In genomic region chr10:129532838-129533237, GRCh38 we compare ENCODE assay signal across 20 cellular contexts.
A peak's percentile ranks its signal among the peaks of the same experiment; 100 is the strongest.
DNase-seq lines count a peak whose midpoint lies in the region; ATAC-seq, FAIRE-seq and TF ChIP-seq lines count a peak whose summit lies in the region.
"Had no signal": no experiment of that assay in that cellular context is flagged by ENCODE, and none has a peak within 500 bp of the region (broad histone marks: within the 10 kb centered on the region; RNA-seq: fewer than 3 reads in every experiment).

No MANE protein-coding gene starts in this region.

- H4K20me1 ChIP-seq in H1 (replicated peaks in 1 of 2; ENCODE audit: control insufficient read depth in 1 of 2, insufficient read depth in 2 of 2, low read length in 2 of 2) (no peaks in the 10 kb centered on the region), MM.1S (ENCODE audit: insufficient read depth, low read length) (no peaks in the 10 kb centered on the region)

- no peak overlapping the region for H3K4ac ChIP-seq in H1 (replicated peaks; ENCODE audit: insufficient read length, low read depth, low read length)

- peaks cover 0 to 25% (median 19%) of the 10 kb centered on the region in 9 donors for H3K4me1 ChIP-seq in heart right ventricle
- peaks cover 0 to 13% (median 7%) of the 10 kb centered on the region in 4 experiments; a peak in 6 of 7 replicates for H3K4me1 ChIP-seq in H1 (replicated peaks in 1 of 4; ENCODE audit: control insufficient read depth in 3 of 4, insufficient read depth in 4 of 4, low read length in 3 of 4)
- H3K4me1 ChIP-seq in MM.1S (ENCODE audit: low read length): no peaks in the 10 kb centered on the region
- H3K4me1 ChIP-seq: A549, transverse colon had no signal

- H3K56ac ChIP-seq in H1 (replicated peaks; ENCODE audit: insufficient read length, low read depth, low read length): no peak overlapping the region

- no peak overlapping the region for H4K5ac ChIP-seq in H1 (ENCODE audit: insufficient read length, low read depth, low read length)

- peak overlapping the region; percentile 77; the same call in 1 of the 2 replicates for H2BK15ac ChIP-seq in H1 (ENCODE audit: low read length)

- no peaks in the 10 kb centered on the region; the same call in 1 of the 2 replicates for H3K79me1 ChIP-seq in H1 (ENCODE audit: low read depth, low read length)

- 78 to 80% methylated on average over 12 of the region's 12 CpGs for WGBS in heart right ventricle, 2 donors
- 95% methylated on average over 12 of the region's 12 CpGs; no CpG with 5 or more reads in 1 of the 2 experiments for WGBS in H1 (ENCODE audit: extremely low coverage in 1 of 2, insufficient coverage in 1 of 2, insufficient read length in 1 of 2, insufficient replicate concordance in 2 of 2, low coverage in 1 of 2, low lambda C conversion rate in 2 of 2, missing lambda C conversion rate in 1 of 2), 2 experiments

- no peak for TF ChIP-seq POLR2A in H1 (IDR thresholded peaks at IDR 0.05; ENCODE audit: control extremely low read depth in 1 of 2, low read depth in 2 of 2, low read length in 2 of 2)

- H3K27me3 Mint-ChIP-seq in naive B cell: no peaks in the 10 kb centered on the region
- H3K27me3 Mint-ChIP-seq in activated T-cell treated with anti-CD3 and anti-CD28 coated beads, Interleukin-2, amount 50 U/mL, for 4 hours (ENCODE audit: low read depth): no peaks in the 10 kb centered on the region
- H3K27me3 Mint-ChIP-seq: activated naive CD8-positive, alpha-beta T cell treated with anti-CD3 and anti-CD28 coated beads, Interleukin-2, amount 10 ng/mL, durations not matched to agents 7 days and 5 days had no signal

- H3K4me1 Mint-ChIP-seq in naive B cell: peaks cover 30 to 60% (median 36%) of the 10 kb centered on the region in 3 donors
- H3K4me1 Mint-ChIP-seq in activated T-cell treated with anti-CD3 and anti-CD28 coated beads, Interleukin-2, amount 50 U/mL, for 4 hours (ENCODE audit: low read depth): peaks cover 10% of the 10 kb centered on the region

- H3K14ac ChIP-seq in H1 (ENCODE audit: insufficient read length): no peak overlapping the region

- POLR2A ChIA-PET in H1 (lab: Charles Lee; ENCODE audit: partially characterized antibody): no interaction called here

- H2BK5ac ChIP-seq in H1 (ENCODE audit: low read depth, low read length): peak overlapping the region; percentile 41

- H3K9me2 ChIP-seq in MM.1S (replicated peaks; ENCODE audit: insufficient read depth, low read length): no peaks in the 10 kb centered on the region

- peak overlapping the region; percentile 11 for H2AK5ac ChIP-seq in H1 (ENCODE audit: low read depth, low read length)

- no peak for FAIRE-seq in H1 (lab: Jason Lieb, UNC)
- FAIRE-seq: A549 had no signal

- peak overlapping the region in 3 of 6 donors; percentile 26 to 88 (median 82) for H3K27ac Mint-ChIP-seq in naive B cell
- H3K27ac Mint-ChIP-seq: activated naive CD8-positive, alpha-beta T cell treated with anti-CD3 and anti-CD28 coated beads, Interleukin-2, amount 10 ng/mL, durations not matched to agents 7 days and 5 days; CD14-positive monocyte had no signal

- no peaks in the 10 kb centered on the region for H3K23me2 ChIP-seq in H1 (ENCODE audit: low read depth, low read length)

- H3K4me2 ChIP-seq in H1 (ENCODE audit: insufficient read depth in 1 of 2, low read depth in 2 of 2, low read length in 2 of 2): no peak overlapping the region
- H3K4me2 ChIP-seq in MM.1S (ENCODE audit: low read depth, low read length): no peak overlapping the region
- H3K4me2 ChIP-seq: A549 had no signal

- no peak for TF ChIP-seq RAD21 in H1 (IDR thresholded peaks at IDR 0.05 in 1 of 2, conservative IDR thresholded peaks at IDR 0.05 in 1 of 2; ENCODE audit: low read depth in 2 of 2, low read length in 2 of 2)

- peak overlapping the region; percentile 55 for H2BK120ac ChIP-seq in H1 (replicated peaks; ENCODE audit: low read depth, low read length)

- H3K23ac ChIP-seq in H1 (ENCODE audit: insufficient read length): no peak overlapping the region

- H3K27me3 ChIP-seq in heart right ventricle (no peaks in the 10 kb centered on the region), H1 (replicated peaks in 1 of 4; ENCODE audit: control insufficient read depth in 3 of 4, extremely low read depth in 1 of 4, insufficient read depth in 3 of 4, low read length in 3 of 4) (no peaks in the 10 kb centered on the region), MM.1S (replicated peaks; ENCODE audit: insufficient read depth, low read length) (no peaks in the 10 kb centered on the region)
- H3K27me3 ChIP-seq: breast epithelium, dorsolateral prefrontal cortex, transverse colon had no signal

- no peak overlapping the region for H3K9ac ChIP-seq in H1 (replicated peaks in 1 of 4; ENCODE audit: extremely low read depth in 1 of 4, low read depth in 3 of 4, low read length in 3 of 4)
- no peak overlapping the region for H3K9ac ChIP-seq in MM.1S (ENCODE audit: low read length)

- H3K27ac ChIP-seq in heart right ventricle: peak overlapping the region in 1 of 10 donors; percentile 9
- no peak overlapping the region for H3K27ac ChIP-seq in H1 (ENCODE audit: low read depth, low read length)
- no peak overlapping the region for H3K27ac ChIP-seq in MM.1S (ENCODE audit: low read length)
- H3K27ac ChIP-seq: A549, dorsolateral prefrontal cortex, transverse colon had no signal

- DNase-seq in heart right ventricle (no peak), Right ventricle myocardium superior (no peak), H1 (ENCODE audit: low read depth in 1 of 2, low spot score in 2 of 2) (no peak), naive B cell (peak; percentile 13), MM.1S (no peak), retina (no peak), HUDEP-2 (lab: John Stamatoyannopoulos, UW; ENCODE audit: unreplicated experiment in 76 of 76) (no peak)
- no peak for DNase-seq in activated T-cell treated with anti-CD3 and anti-CD28 coated beads, Interleukin-2, amount 50 U/mL, for 4 hours
- DNase-seq: activated CD4-positive, CD25-positive, alpha-beta regulatory T cell; activated naive CD8-positive, alpha-beta T cell treated with anti-CD3 and anti-CD28 coated beads, Interleukin-2, amount 10 ng/mL, durations not matched to agents 7 days and 5 days; erythroblast; NCI-H187 treated with DMSO at 0.1 percent for 48 hours; NCI-H510A; stimulated activated naive CD4-positive, alpha-beta T cell; T-helper 2 cell; transverse colon had no signal

- peaks cover 0 to 9% (median 3%) of the 10 kb centered on the region in 7 donors for H3K9me3 Mint-ChIP-seq in naive B cell
- H3K9me3 Mint-ChIP-seq in activated T-cell treated with anti-CD3 and anti-CD28 coated beads, Interleukin-2, amount 50 U/mL, for 4 hours: no peaks in the 10 kb centered on the region

- peak overlapping the region; percentile 94 for H2BK12ac ChIP-seq in H1 (ENCODE audit: low read depth, low read length)

- H3K36me3 ChIP-seq in heart right ventricle (peaks cover 0 to 18% (median 0%) of the 10 kb centered on the region in 9 donors), H1 (ENCODE audit: control insufficient read depth in 2 of 4, insufficient read depth in 4 of 4, low read length in 3 of 4) (no peaks in the 10 kb centered on the region), MM.1S (replicated peaks; ENCODE audit: insufficient read depth, low read length) (no peaks in the 10 kb centered on the region)
- H3K36me3 ChIP-seq: breast epithelium, transverse colon had no signal

- peak overlapping the region in 6 of 8 donors; percentile 26 to 81 (median 52) for H3K4me3 Mint-ChIP-seq in naive B cell
- H3K4me3 Mint-ChIP-seq in activated T-cell treated with anti-CD3 and anti-CD28 coated beads, Interleukin-2, amount 50 U/mL, for 4 hours: no peak overlapping the region
- H3K4me3 Mint-ChIP-seq: activated naive CD8-positive, alpha-beta T cell treated with anti-CD3 and anti-CD28 coated beads, Interleukin-2, amount 10 ng/mL, durations not matched to agents 7 days and 5 days; CD14-positive monocyte had no signal

- CTCF ChIA-PET in H1 (lab: Charles Lee; ENCODE audit: partially characterized antibody): interaction anchor here (1.1 to 1.3 kb wide), 2 partner anchors 11 to 126 kb away, joined by 4 read pairs; no protein-coding TSS in a partner anchor

- H4K8ac ChIP-seq in H1 (ENCODE audit: extremely low read depth, insufficient read depth, low read length): no peak overlapping the region

- intact Hi-C loops in heart right ventricle (cut with DNase I): no loop called here
- intact Hi-C loops in Right ventricle myocardium superior (cut with DNase I): no loop called here

- no peak for TF ChIP-seq EP300 in H1 (IDR thresholded peaks at IDR 0.05; ENCODE audit: borderline replicate concordance in 1 of 2, low read depth in 2 of 2, low read length in 2 of 2)

- peaks cover 23 to 48% of the 10 kb centered on the region in 2 donors for H3K36me3 Mint-ChIP-seq in naive B cell
- peaks cover 37% of the 10 kb centered on the region for H3K36me3 Mint-ChIP-seq in activated T-cell treated with anti-CD3 and anti-CD28 coated beads, Interleukin-2, amount 50 U/mL, for 4 hours (ENCODE audit: insufficient read depth)

- no peaks in the 10 kb centered on the region for H3K79me2 ChIP-seq in H1 (ENCODE audit: control insufficient read depth in 1 of 2, insufficient read depth in 2 of 2, low read length in 2 of 2)
- no peaks in the 10 kb centered on the region for H3K79me2 ChIP-seq in MM.1S (ENCODE audit: low read length)

- H3K18ac ChIP-seq in H1 (ENCODE audit: extremely low read depth, low read length): no peak overlapping the region

- no peak for TF ChIP-seq CTCF in heart right ventricle (IDR thresholded peaks at IDR 0.05)
- no peak for TF ChIP-seq CTCF in H1 (IDR thresholded peaks at IDR 0.05; ENCODE audit: control extremely low read depth in 1 of 3, insufficient read depth in 1 of 3, low read depth in 1 of 3, low read length in 3 of 3)
- TF ChIP-seq CTCF in MM.1S (IDR thresholded peaks at IDR 0.05; ENCODE audit: low read length): no peak

- H2AFZ ChIP-seq in H1 (ENCODE audit: low read length) (no peak overlapping the region), MM.1S (ENCODE audit: low read length) (no peak overlapping the region)

- H4K91ac ChIP-seq in H1 (replicated peaks; ENCODE audit: insufficient read length, low read length): peak overlapping the region; percentile 41

- H3K9me3 ChIP-seq in heart right ventricle (peaks cover 0 to 4% (median 0%) of the 10 kb centered on the region in 11 donors), H1 (ENCODE audit: insufficient read depth in 2 of 2, low read depth in 1 of 2, low read length in 1 of 2) (no peaks in the 10 kb centered on the region), MM.1S (replicated peaks; ENCODE audit: insufficient read depth, low read length) (no peaks in the 10 kb centered on the region)
- H3K9me3 ChIP-seq: A549, breast epithelium, transverse colon had no signal

- no peaks in the 10 kb centered on the region for H3F3A ChIP-seq in MM.1S (ENCODE audit: insufficient read depth, low read length)

- 0 out of 2 replicates have a peak overlapping the region, but pooled peaks have one; percentile 48 for H2BK20ac ChIP-seq in H1 (ENCODE audit: low read length)

- H3K4me3 ChIP-seq in heart right ventricle: no peak overlapping the region
- no peak overlapping the region for H3K4me3 ChIP-seq in H1 (ENCODE audit: extremely low read depth in 1 of 4, insufficient read depth in 2 of 4, low read depth in 3 of 4, low read length in 4 of 4)
- H3K4me3 ChIP-seq in MM.1S (ENCODE audit: low read length): no peak overlapping the region
- H3K4me3 ChIP-seq: A549, breast epithelium, dorsolateral prefrontal cortex, transverse colon had no signal

- peak in 6 of 8 donors; percentile 19 to 55 (median 36) for ATAC-seq in heart right ventricle
- ATAC-seq in Right ventricle myocardium superior (ENCODE audit: poor library complexity): no peak
- ATAC-seq in naive B cell (ENCODE audit: low read depth in 2 of 2): peak in 1 of 2 donors; percentile 49
- no peak for ATAC-seq in activated T-cell treated with anti-CD3 and anti-CD28 coated beads, Interleukin-2, amount 50 U/mL, for 4 hours

Comparison
In these comparisons a context has a peak if more than half of its experiments do, and no peak if none do; other contexts are left out.
1. ATAC-seq: peak in heart right ventricle (6 of 8); none in Right ventricle myocardium superior (single experiment) and activated T-cell treated with anti-CD3 and anti-CD28 coated beads, Interleukin-2, amount 50 U/mL, for 4 hours (0 of 2).